1 cellular context compared by ENCODE assay signal in genomic region chr14:68679301-68679700, GRCh38.
TF ChIP-seq lines count a peak whose summit lies in the region.

No MANE protein-coding gene starts in this region.

TF ChIP-seq in endothelial cell of umbilical vein, 7 proteins besides CTCF, POLR2A, EP300 and RAD21:
- no peak for TF ChIP-seq GATA2 (IDR thresholded peaks at IDR 0.05; ENCODE audit: insufficient read depth, insufficient read length, low read depth, low read length)
- no peak for TF ChIP-seq MYC (IDR thresholded peaks at IDR 0.05; ENCODE audit: low read depth, low read length)
- TF ChIP-seq EZH2 (IDR thresholded peaks at IDR 0.05; ENCODE audit: borderline replicate concordance, low read depth, low read length, severe bottlenecking), result no peak
- TF ChIP-seq MAX (IDR thresholded peaks at IDR 0.05; ENCODE audit: insufficient read depth, insufficient read length), result no peak
- no peak for TF ChIP-seq JUN (IDR thresholded peaks at IDR 0.05; ENCODE audit: borderline replicate concordance, insufficient read depth, insufficient read length, low read depth)
- no peak for TF ChIP-seq POLR2AphosphoS5 (IDR thresholded peaks at IDR 0.05; ENCODE audit: insufficient read depth, low read depth, low read length)
- TF ChIP-seq FOS (IDR thresholded peaks at IDR 0.05; ENCODE audit: borderline replicate concordance, insufficient read depth, low read length), result no peak
